17 cellular contexts compared by ENCODE assay signal in genomic region chr9:137478613-137479314, GRCh38. TPM values are rescaled to one million over a fixed set of nuclear protein-coding genes. Genes with fewer than 3 reads are reported as not detected.
DNase-seq lines count a peak whose midpoint lies in the region; ATAC-seq and TF ChIP-seq lines count a peak whose summit lies in the region.
"Had no signal": no experiment of that assay in that cellular context is flagged by ENCODE, and none has a peak within 500 bp of the region (broad histone marks: within the 10 kb centered on the region; RNA-seq: fewer than 3 reads in every experiment).

No MANE protein-coding gene starts in this region.

- no peaks in the 10 kb centered on the region for H3K36me3 ChIP-seq in mucosa of descending colon (ENCODE audit: low read depth)
- no peaks in the 10 kb centered on the region for H3K36me3 ChIP-seq in HAP-1 (replicated peaks)
- H3K36me3 ChIP-seq in ascending aorta = peaks cover 0 to 10% of the 10 kb centered on the region in 2 donors

- DNase-seq in DMS53 (lab: John Stamatoyannopoulos, UW) = peak; percentile 92
- DNase-seq in NCI-H1092 treated with DMSO at 0.1 percent for 48 hours (lab: John Stamatoyannopoulos, UW) = peak; percentile 46
- DNase-seq in dermis blood vessel endothelial cell = peak; percentile 77
- DNase-seq in mucosa of descending colon = peak in 2 of 3 donors; percentile 13 to 38
- no peak for DNase-seq in HAP-1 (ENCODE audit: low spot score in 2 of 2)
- no peak for DNase-seq in ascending aorta (ENCODE audit: low spot score in 2 of 2)
- no peak for DNase-seq in activated CD8-positive, alpha-beta memory T cell treated with anti-CD3 and anti-CD28 coated beads, Interleukin-2, amount 10 ng/mL, durations not matched to agents 7 days and 5 days
- DNase-seq in progenitor cell of endocrine pancreas (ENCODE audit: low spot score, unreplicated experiment) = no peak
- DNase-seq: activated CD4-positive, alpha-beta T cell treated with anti-CD3 and anti-CD28 coated beads for 1 hour; body of pancreas; heart right ventricle; NCI-H748 treated with DMSO at 0.1 percent for 48 hours had no signal

- peaks cover 4% of the 10 kb centered on the region for H3K36me3 Mint-ChIP-seq in activated CD8-positive, alpha-beta memory T cell treated with anti-CD3 and anti-CD28 coated beads, Interleukin-2, amount 10 ng/mL, durations not matched to agents 7 days and 5 days
- peaks cover 7% of the 10 kb centered on the region for H3K36me3 Mint-ChIP-seq in progenitor cell of endocrine pancreas (ENCODE audit: insufficient read depth)

- in situ Hi-C loops in HAP-1 (cut with MboI; ENCODE audit: low sequenced_read_pairs) = no loop called here

- TF ChIP-seq CTCF in mucosa of descending colon (IDR thresholded peaks at IDR 0.05) (no peak), ascending aorta (IDR thresholded peaks at IDR 0.05) (no peak), progenitor cell of endocrine pancreas (IDR thresholded peaks at IDR 0.05; ENCODE audit: unreplicated experiment) (no peak)

- ATAC-seq in mucosa of descending colon = no peak
- ATAC-seq in activated CD8-positive, alpha-beta memory T cell treated with anti-CD3 and anti-CD28 coated beads, Interleukin-2, amount 10 ng/mL, durations not matched to agents 7 days and 5 days = no peak
- ATAC-seq: activated T-helper 17 cell treated with anti-CD3 and anti-CD28 coated beads, Interleukin-2, amount 50 U/mL, for 72 hours; body of pancreas had no signal

- no peaks in the 10 kb centered on the region for H3K4me1 ChIP-seq in mucosa of descending colon (ENCODE audit: low read depth)
- H3K4me1 ChIP-seq in HAP-1 = no peaks in the 10 kb centered on the region
- H3K4me1 ChIP-seq in ascending aorta = no peaks in the 10 kb centered on the region
- H3K4me1 ChIP-seq: body of pancreas had no signal

- H3K27ac Mint-ChIP-seq in activated CD8-positive, alpha-beta memory T cell treated with anti-CD3 and anti-CD28 coated beads, Interleukin-2, amount 10 ng/mL, durations not matched to agents 7 days and 5 days = no peak overlapping the region
- H3K27ac Mint-ChIP-seq in progenitor cell of endocrine pancreas = no peak overlapping the region
- H3K27ac Mint-ChIP-seq: activated T-helper 17 cell treated with anti-CD3 and anti-CD28 coated beads, Interleukin-2, amount 50 U/mL, for 72 hours had no signal

- H3K27ac ChIP-seq in ascending aorta = no peak overlapping the region
- H3K27ac ChIP-seq: body of pancreas, heart right ventricle, HL-60, SK-N-MC had no signal

- H3K9me3 ChIP-seq in mucosa of descending colon (peaks cover 15% of the 10 kb centered on the region), HAP-1 (0 out of 2 replicates have a peak, but pooled peaks cover 9% of the 10 kb centered on the region), ascending aorta (peaks cover 7 to 9% of the 10 kb centered on the region in 2 donors)

- CTCF ChIA-PET in activated CD8-positive, alpha-beta memory T cell treated with anti-CD3 and anti-CD28 coated beads, Interleukin-2, amount 10 ng/mL, durations not matched to agents 7 days and 5 days (lab: Charles Lee) = interaction anchor here (1.2 kb wide), 1 partner anchor 56 kb away, joined by 3 read pairs; no protein-coding TSS in a partner anchor

- intact Hi-C loops in mucosa of descending colon (cut with DNase I, micrococcal nuclease) (no loop called here), ascending aorta (cut with DNase I) (no loop called here)

- no peak overlapping the region for H3K4me3 Mint-ChIP-seq in activated CD8-positive, alpha-beta memory T cell treated with anti-CD3 and anti-CD28 coated beads, Interleukin-2, amount 10 ng/mL, durations not matched to agents 7 days and 5 days
- H3K4me3 Mint-ChIP-seq in progenitor cell of endocrine pancreas (ENCODE audit: low read depth) = no peak overlapping the region
- H3K4me3 Mint-ChIP-seq: activated T-helper 17 cell treated with anti-CD3 and anti-CD28 coated beads, Interleukin-2, amount 50 U/mL, for 72 hours had no signal

- no peaks in the 10 kb centered on the region for H3K27me3 ChIP-seq in HAP-1 (ENCODE audit: low read depth)
- H3K27me3 ChIP-seq in ascending aorta = no peaks in the 10 kb centered on the region
- H3K27me3 ChIP-seq: body of pancreas, heart right ventricle had no signal

- H3K4me3 ChIP-seq in mucosa of descending colon (no peak overlapping the region), HAP-1 (no peak overlapping the region), ascending aorta (no peak overlapping the region)
- H3K4me3 ChIP-seq: body of pancreas, heart right ventricle, SK-N-MC had no signal

- no peaks in the 10 kb centered on the region for H3K27me3 Mint-ChIP-seq in activated CD8-positive, alpha-beta memory T cell treated with anti-CD3 and anti-CD28 coated beads, Interleukin-2, amount 10 ng/mL, durations not matched to agents 7 days and 5 days
- peaks cover 6% of the 10 kb centered on the region for H3K27me3 Mint-ChIP-seq in progenitor cell of endocrine pancreas
- H3K27me3 Mint-ChIP-seq: activated T-helper 17 cell treated with anti-CD3 and anti-CD28 coated beads, Interleukin-2, amount 50 U/mL, for 72 hours had no signal

- H3K4me1 Mint-ChIP-seq in activated CD8-positive, alpha-beta memory T cell treated with anti-CD3 and anti-CD28 coated beads, Interleukin-2, amount 10 ng/mL, durations not matched to agents 7 days and 5 days = peaks cover 9% of the 10 kb centered on the region
- no peaks in the 10 kb centered on the region for H3K4me1 Mint-ChIP-seq in progenitor cell of endocrine pancreas (ENCODE audit: low read depth)
- H3K4me1 Mint-ChIP-seq: activated T-helper 17 cell treated with anti-CD3 and anti-CD28 coated beads, Interleukin-2, amount 50 U/mL, for 72 hours had no signal

- H3K9me3 Mint-ChIP-seq in activated CD8-positive, alpha-beta memory T cell treated with anti-CD3 and anti-CD28 coated beads, Interleukin-2, amount 10 ng/mL, durations not matched to agents 7 days and 5 days (ENCODE audit: low read depth) = peaks cover 12% of the 10 kb centered on the region
- H3K9me3 Mint-ChIP-seq in progenitor cell of endocrine pancreas (ENCODE audit: low read depth) = peaks cover 13% of the 10 kb centered on the region

RNA-seq across cellular contexts. Expression of gene NSMF, which starts 19.6 kb away (rescaled TPM):
- total RNA-seq in dermis blood vessel endothelial cell (32.7 and 32.8 TPM in 2 replicates), mucosa of descending colon (10 to 100 TPM; 30.1 to 48.0 (median 43.4) TPM), ascending aorta (231 TPM), progenitor cell of endocrine pancreas (57.4 and 59.8 TPM in 2 replicates)
- total RNA-seq in activated CD8-positive, alpha-beta memory T cell treated with anti-CD3 and anti-CD28 coated beads, Interleukin-2, amount 10 ng/mL, durations not matched to agents 7 days and 5 days = 10 to 100 TPM; 35.8 to 42.1 TPM

RNA-seq across cellular contexts. Expression of gene ENTPD8, which starts 37.6 kb away (rescaled TPM):
- total RNA-seq in dermis blood vessel endothelial cell = 0.23 and 0.34 TPM in 2 replicates
- total RNA-seq in mucosa of descending colon = 100 to 1,000 TPM in 1 of 3 donors, 10 to 100 TPM in 2; 36.7 to 127 (median 74.8) TPM
- not detected for total RNA-seq in ascending aorta
- total RNA-seq in activated CD8-positive, alpha-beta memory T cell treated with anti-CD3 and anti-CD28 coated beads, Interleukin-2, amount 10 ng/mL, durations not matched to agents 7 days and 5 days = not detected
- 2.7 and 3.2 TPM in 2 replicates for total RNA-seq in progenitor cell of endocrine pancreas
- total RNA-seq: activated T-helper 17 cell treated with anti-CD3 and anti-CD28 coated beads, Interleukin-2, amount 50 U/mL, for 72 hours; heart right ventricle; MCF 10A; mesenteric fat pad had no signal

RNA-seq across cellular contexts. Expression of gene NOXA1, which starts 55.6 kb away (rescaled TPM):
- total RNA-seq in dermis blood vessel endothelial cell (1.5 and 2.6 TPM in 2 replicates), mucosa of descending colon (10 to 100 TPM; 18.0 to 41.5 (median 27.2) TPM), ascending aorta (6.9 TPM), progenitor cell of endocrine pancreas (15.3 and 16.3 TPM in 2 replicates)
- under 1 TPM; 0.30 to 0.53 TPM for total RNA-seq in activated CD8-positive, alpha-beta memory T cell treated with anti-CD3 and anti-CD28 coated beads, Interleukin-2, amount 10 ng/mL, durations not matched to agents 7 days and 5 days

RNA-seq across cellular contexts. Expression of gene EXD3, which starts 55.8 kb away (rescaled TPM):
- total RNA-seq in dermis blood vessel endothelial cell (32.9 and 43.1 TPM in 2 replicates), mucosa of descending colon (10 to 100 TPM; 39.4 to 56.7 (median 40.1) TPM), ascending aorta (16.7 TPM), progenitor cell of endocrine pancreas (31.7 and 33.8 TPM in 2 replicates)
- total RNA-seq in activated CD8-positive, alpha-beta memory T cell treated with anti-CD3 and anti-CD28 coated beads, Interleukin-2, amount 10 ng/mL, durations not matched to agents 7 days and 5 days = 10 to 100 TPM in 1 of 2 experiments, 1 to 10 TPM in 1; 9.2 to 19.8 TPM

Comparison
In these comparisons a context has a peak if more than half of its experiments do, and no peak if none do; other contexts are left out.
1. DNase-seq: peak in DMS53 (single experiment), NCI-H1092 treated with DMSO at 0.1 percent for 48 hours (single experiment), dermis blood vessel endothelial cell (single experiment) and mucosa of descending colon (2 of 3); none in HAP-1 (0 of 2), ascending aorta (0 of 2), activated CD8-positive, alpha-beta memory T cell treated with anti-CD3 and anti-CD28 coated beads, Interleukin-2, amount 10 ng/mL, durations not matched to agents 7 days and 5 days (single experiment) and progenitor cell of endocrine pancreas (single experiment).